34 cellular contexts compared by ENCODE assay signal in genomic region chr11:18757742-18758294, GRCh38. TPM values are rescaled to one million over a fixed set of nuclear protein-coding genes. Genes with fewer than 3 reads are reported as not detected.
"Had no signal": no experiment of that assay in that cellular context is flagged by ENCODE, and none has a peak within 500 bp of the region (broad histone marks: within the 10 kb centered on the region; RNA-seq: fewer than 3 reads in every experiment).

No MANE protein-coding gene starts in this region.

- ATAC-seq: foreskin keratinocyte; gastroesophageal sphincter; heart left ventricle; left cardiac atrium; lower lobe of right lung; natural killer cell; pancreas; right lobe of liver; stimulated activated effector memory CD8-positive, alpha-beta T cell treated with anti-CD3 and anti-CD28 coated beads, Interleukin-12 subunit alpha, Interleukin-12 subunit beta, amount 100 ng/mL, for 72 hours had no signal

- H2AFZ ChIP-seq: hepatocyte had no signal

- FAIRE-seq: endothelial cell of umbilical vein, islet of Langerhans, pancreas had no signal

- H3K36me3 Mint-ChIP-seq: natural killer cell; stimulated activated effector memory CD8-positive, alpha-beta T cell treated with anti-CD3 and anti-CD28 coated beads, Interleukin-12 subunit alpha, Interleukin-12 subunit beta, amount 100 ng/mL, for 72 hours; type B pancreatic cell had no signal

- H3K9me3 Mint-ChIP-seq: natural killer cell; neural crest cell; stimulated activated effector memory CD8-positive, alpha-beta T cell treated with anti-CD3 and anti-CD28 coated beads, Interleukin-12 subunit alpha, Interleukin-12 subunit beta, amount 100 ng/mL, for 72 hours; type B pancreatic cell had no signal

- H3K9me3 ChIP-seq: esophagus muscularis mucosa, gastroesophageal sphincter, heart left ventricle, left ventricle myocardium inferior, lower lobe of right lung, neutrophil, pancreas, right lobe of liver, stomach, thyroid gland had no signal

- H3K4me1 Mint-ChIP-seq: natural killer cell had no signal

- H3K4me3 ChIP-seq: coronary artery, esophagus muscularis mucosa, gastroesophageal sphincter, heart left ventricle, hepatocyte, left ventricle myocardium inferior, lower lobe of right lung, pancreas, right lobe of liver, smooth muscle cell, stomach, thyroid gland had no signal

- H3K4me1 ChIP-seq: esophagus muscularis mucosa, foreskin keratinocyte, gastroesophageal sphincter, heart left ventricle, left ventricle myocardium inferior, lower lobe of right lung, pancreas, right lobe of liver, stomach, thyroid gland had no signal

- DNase-seq: dermis blood vessel endothelial cell; effector memory CD4-positive, alpha-beta T cell; foreskin keratinocyte; heart left ventricle; left cardiac atrium; left ventricle myocardium inferior; lower lobe of right lung; natural killer cell; pancreas; retina; right lobe of liver; stimulated activated CD4-positive, alpha-beta T cell treated with anti-CD3 and anti-CD28 coated beads, Interleukin-12 subunit alpha, Interleukin-12 subunit beta, amount 100 ng/mL, for 4 hours; stimulated activated CD4-positive, alpha-beta T cell treated with anti-CD3 and anti-CD28 coated beads, Interleukin-1b, Interleukin-23, amount 100 ng/mL, for 48 hours; stimulated activated CD4-positive, alpha-beta T cell treated with anti-CD3 and anti-CD28 coated beads, Interleukin-4, amount 100 ng/mL, for 24 hours; stimulated activated naive CD4-positive, alpha-beta T cell treated with Interleukin-2 at 50 U/mL for 16 hours; stomach; thyroid gland had no signal

- H3K36me3 ChIP-seq: esophagus muscularis mucosa, gastroesophageal sphincter, heart left ventricle, left ventricle myocardium inferior, lower lobe of right lung, neutrophil, pancreas, right lobe of liver, stomach, thyroid gland had no signal

- H3K27me3 ChIP-seq: esophagus muscularis mucosa, foreskin keratinocyte, heart left ventricle, hepatocyte, pancreas, right lobe of liver, stomach, thyroid gland had no signal

- H3K27ac Mint-ChIP-seq: natural killer cell; stimulated activated effector memory CD8-positive, alpha-beta T cell treated with anti-CD3 and anti-CD28 coated beads, Interleukin-12 subunit alpha, Interleukin-12 subunit beta, amount 100 ng/mL, for 72 hours; type B pancreatic cell had no signal

- H3K4me2 ChIP-seq: hepatocyte, smooth muscle cell had no signal

- H3K79me2 ChIP-seq: hepatocyte had no signal

- H3K4me3 Mint-ChIP-seq: natural killer cell; neural crest cell; stimulated activated effector memory CD8-positive, alpha-beta T cell treated with anti-CD3 and anti-CD28 coated beads, Interleukin-12 subunit alpha, Interleukin-12 subunit beta, amount 100 ng/mL, for 72 hours; type B pancreatic cell had no signal

- H3K27ac ChIP-seq: coronary artery, esophagus muscularis mucosa, foreskin keratinocyte, gastroesophageal sphincter, heart left ventricle, hepatocyte, left ventricle myocardium inferior, lower lobe of right lung, neutrophil, pancreas, right lobe of liver, stomach, thyroid gland had no signal

RNA-seq across cellular contexts. Expression of gene IGSF22, which starts 31.8 kb away (rescaled TPM):
- total RNA-seq: chondrocyte, dermis blood vessel endothelial cell, endothelial cell of umbilical vein, hepatocyte, pulmonary artery endothelial cell, smooth muscle cell, subcutaneous adipose tissue had no signal
- polyA plus RNA-seq: endothelial cell of umbilical vein, hepatocyte, smooth muscle cell had no signal

RNA-seq across cellular contexts. Expression of gene PTPN5, which starts 33.8 kb away (rescaled TPM):
- total RNA-seq: chondrocyte, dermis blood vessel endothelial cell, endothelial cell of umbilical vein, epithelial cell of proximal tubule, foreskin keratinocyte, kidney epithelial cell, mononuclear cell, natural killer cell, pulmonary artery endothelial cell, right lobe of liver, smooth muscle cell had no signal
- polyA plus RNA-seq: endothelial cell of umbilical vein, foreskin keratinocyte, smooth muscle cell had no signal
